8 cellular contexts compared by ENCODE assay signal in the genomic region with DNA sequence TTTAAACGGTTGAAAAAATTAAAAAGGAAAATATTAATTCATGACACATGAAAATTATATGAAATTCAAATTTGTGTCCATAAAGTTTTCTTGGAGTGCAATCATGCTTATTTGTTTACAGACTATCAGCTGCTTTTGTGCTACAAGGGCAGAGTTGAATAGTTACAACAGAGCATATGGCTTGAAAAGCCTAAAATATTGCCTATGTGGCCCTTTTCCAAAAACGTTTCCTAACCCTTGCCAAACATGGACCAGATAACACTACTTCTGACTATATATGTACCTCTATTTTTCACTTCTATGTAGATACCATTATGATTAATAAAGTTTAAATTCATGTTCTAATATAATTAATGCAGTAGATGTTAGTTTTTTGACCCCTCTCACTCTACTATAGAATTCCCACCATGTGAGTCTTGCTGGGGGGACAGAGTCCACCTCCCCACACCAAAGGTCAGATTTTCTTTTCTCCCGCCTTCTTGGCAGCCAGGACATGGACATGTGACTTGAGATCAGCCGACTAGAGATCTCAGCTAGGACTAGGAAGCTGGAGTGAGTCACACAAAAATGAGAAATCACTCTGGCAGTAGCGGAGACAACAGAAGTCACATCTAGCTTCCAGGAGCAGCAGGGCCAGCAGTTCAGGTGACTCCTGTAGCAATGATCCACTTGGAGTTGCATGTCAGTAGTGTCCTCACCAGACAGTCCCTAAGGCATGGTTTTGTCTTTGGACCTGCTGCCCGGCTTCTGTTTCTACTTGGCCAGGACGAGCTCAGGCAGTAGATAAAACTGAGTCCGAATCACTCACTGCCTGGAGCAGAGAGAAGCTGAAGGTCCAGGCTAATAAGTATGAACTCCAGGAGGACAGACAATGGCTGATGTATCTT. TPM values are rescaled to one million over a fixed set of nuclear protein-coding genes. Genes with fewer than 3 reads are reported as not detected.
DNase-seq lines count a peak whose midpoint lies in the region; ATAC-seq and TF ChIP-seq lines count a peak whose summit lies in the region.

No MANE protein-coding gene starts in this region.

- H3K4me3 ChIP-seq in epithelial cell of esophagus (ENCODE audit: low read length) (no peak overlapping the region), mucosa of descending colon (no peak overlapping the region)

- H3K9me3 Mint-ChIP-seq in activated T-cell treated with anti-CD3 and anti-CD28 coated beads, Interleukin-2, amount 50 U/mL, for 4 hours = no peaks in the 10 kb centered on the region

- peak overlapping the region; percentile 79 for H3K27ac ChIP-seq in 22Rv1

- TF ChIP-seq CTCF in 22Rv1 (IDR thresholded peaks at IDR 0.05) = no peak
- no peak for TF ChIP-seq CTCF in epithelial cell of esophagus (IDR thresholded peaks at IDR 0.05; ENCODE audit: insufficient read depth, low read depth, low read length, missing control alignments)
- no peak for TF ChIP-seq CTCF in mucosa of descending colon (IDR thresholded peaks at IDR 0.05)

- no peak overlapping the region for H3K4me3 Mint-ChIP-seq in activated T-cell treated with anti-CD3 and anti-CD28 coated beads, Interleukin-2, amount 50 U/mL, for 4 hours

- no peaks in the 10 kb centered on the region for H3K36me3 ChIP-seq in mucosa of descending colon (ENCODE audit: low read depth)

- ATAC-seq in mucosa of descending colon = peak; percentile 80
- ATAC-seq in stimulated activated naive CD8-positive, alpha-beta T cell treated with anti-CD3 and anti-CD28 coated beads, Interleukin-15, Interleukin-2, amounts not matched to agents 100 U/mL and 50 U/mL, for 24 hours = no peak
- ATAC-seq in activated T-cell treated with anti-CD3 and anti-CD28 coated beads, Interleukin-2, amount 50 U/mL, for 4 hours = no peak

- DNase-seq in epithelial cell of esophagus (ENCODE audit: low read depth) (peak; percentile 82), mucosa of descending colon (peak in 1 of 3 donors; percentile 55)
- DNase-seq in stimulated activated naive CD8-positive, alpha-beta T cell treated with anti-CD3 and anti-CD28 coated beads, Interleukin-15, Interleukin-2, amounts not matched to agents 100 U/mL and 50 U/mL, for 24 hours = no peak
- DNase-seq in activated T-cell treated with anti-CD3 and anti-CD28 coated beads, Interleukin-2, amount 50 U/mL, for 4 hours = no peak
- no peak for DNase-seq in stimulated activated CD4-positive, alpha-beta T cell treated with anti-CD3 and anti-CD28 coated beads, Interleukin-15, amount 100 ng/mL, for 24 hours
- DNase-seq in stimulated activated CD4-positive, alpha-beta T cell treated with anti-CD3 and anti-CD28 coated beads, Interleukin-4, amount 100 ng/mL, for 1 hour = no peak

- TF ChIP-seq RAD21 in Ishikawa (IDR thresholded peaks at IDR 0.05; ENCODE audit: low read depth) = no peak

- TF ChIP-seq EP300 in Ishikawa (IDR thresholded peaks at IDR 0.05; ENCODE audit: borderline replicate concordance) = no peak

- no peaks in the 10 kb centered on the region for H3K27me3 Mint-ChIP-seq in activated T-cell treated with anti-CD3 and anti-CD28 coated beads, Interleukin-2, amount 50 U/mL, for 4 hours (ENCODE audit: low read depth)

- intact Hi-C loops in mucosa of descending colon (cut with DNase I, micrococcal nuclease) = no loop called here

- H3K4me1 ChIP-seq in mucosa of descending colon (ENCODE audit: low read depth) = peaks cover 11% of the 10 kb centered on the region

- H3K36me3 Mint-ChIP-seq in activated T-cell treated with anti-CD3 and anti-CD28 coated beads, Interleukin-2, amount 50 U/mL, for 4 hours (ENCODE audit: insufficient read depth) = peaks cover 12% of the 10 kb centered on the region

- no peaks in the 10 kb centered on the region for H3K9me3 ChIP-seq in mucosa of descending colon

- H3K4me1 Mint-ChIP-seq in activated T-cell treated with anti-CD3 and anti-CD28 coated beads, Interleukin-2, amount 50 U/mL, for 4 hours (ENCODE audit: low read depth) = peaks cover 7% of the 10 kb centered on the region

TF ChIP-seq in Ishikawa, 13 proteins besides CTCF, POLR2A, EP300 and RAD21:
- TF ChIP-seq, protein P1, sequence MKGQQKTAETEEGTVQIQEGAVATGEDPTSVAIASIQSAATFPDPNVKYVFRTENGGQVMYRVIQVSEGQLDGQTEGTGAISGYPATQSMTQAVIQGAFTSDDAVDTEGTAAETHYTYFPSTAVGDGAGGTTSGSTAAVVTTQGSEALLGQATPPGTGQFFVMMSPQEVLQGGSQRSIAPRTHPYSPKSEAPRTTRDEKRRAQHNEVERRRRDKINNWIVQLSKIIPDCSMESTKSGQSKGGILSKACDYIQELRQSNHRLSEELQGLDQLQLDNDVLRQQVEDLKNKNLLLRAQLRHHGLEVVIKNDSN (IDR thresholded peaks at IDR 0.05) = peak; percentile 49; the same call in 1 of the 2 replicates
- no peak for TF ChIP-seq CREB1 (IDR thresholded peaks at IDR 0.05; ENCODE audit: low read depth)

RNA-seq across cellular contexts. Expression of a gene that starts 22.4 kb away (rescaled TPM):
- 10 to 100 TPM; 49.7 to 94.5 (median 78.9) TPM for total RNA-seq in mucosa of descending colon
- 10 to 100 TPM; 37.5 to 45.4 (median 44.1) TPM for total RNA-seq in activated T-cell treated with anti-CD3 and anti-CD28 coated beads, Interleukin-2, amount 50 U/mL, for 4 hours

RNA-seq across cellular contexts. Expression of a gene that starts 24.6 kb away (rescaled TPM):
- total RNA-seq in mucosa of descending colon = 100 to 1,000 TPM; 110 to 122 (median 118) TPM
- total RNA-seq in activated T-cell treated with anti-CD3 and anti-CD28 coated beads, Interleukin-2, amount 50 U/mL, for 4 hours = 10 to 100 TPM; 88.4 to 96.4 (median 93.6) TPM

RNA-seq across cellular contexts. Expression of a gene that starts 24.9 kb away (rescaled TPM):
- 10 to 100 TPM; 32.0 to 82.0 (median 35.5) TPM for total RNA-seq in mucosa of descending colon
- total RNA-seq in activated T-cell treated with anti-CD3 and anti-CD28 coated beads, Interleukin-2, amount 50 U/mL, for 4 hours = 1 to 10 TPM in 1 of 3 donors, under 1 TPM in 2; 0.40 to 1.1 (median 0.71) TPM

Comparison
In these comparisons a context has a peak if more than half of its experiments do, and no peak if none do; other contexts are left out.
1. RNA of a gene that starts 24.9 kb away (total RNA-seq): 32.0 to 82.0 TPM in mucosa of descending colon; 0.40 to 1.1 TPM in activated T-cell treated with anti-CD3 and anti-CD28 coated beads, Interleukin-2, amount 50 U/mL, for 4 hours; every median in the first group is over 10 times any median in the second.